14 cellular contexts compared by ENCODE assay signal in genomic region chr20:46946181-46946624, GRCh38.
DNase-seq lines count a peak whose midpoint lies in the region; ATAC-seq and TF ChIP-seq lines count a peak whose summit lies in the region.
"Had no signal": no experiment of that assay in that cellular context is flagged by ENCODE, and none has a peak within 500 bp of the region (broad histone marks: within the 10 kb centered on the region; RNA-seq: fewer than 3 reads in every experiment).

No MANE protein-coding gene starts in this region.

- H3K4me1 ChIP-seq in HEK293 (ENCODE audit: control insufficient read depth, insufficient read depth, low read length): no peaks in the 10 kb centered on the region

- no peaks in the 10 kb centered on the region for H3K9me3 ChIP-seq in HEK293 (ENCODE audit: control insufficient read depth, insufficient read depth, low read depth, low read length)

- CTCF ChIA-PET in HEK293 (lab: Yijun Ruan, JAX): no interaction called here

- ATAC-seq in GM18868 (IDR thresholded peaks at IDR 0.05; ENCODE audit: unreplicated experiment): no peak

- no peaks in the 10 kb centered on the region for H3K36me3 ChIP-seq in HEK293 (ENCODE audit: control insufficient read depth in 2 of 2, insufficient read depth in 1 of 2, low read length in 2 of 2)

- H3K4me3 ChIP-seq in HEK293 (ENCODE audit: low read depth, low read length) (no peak overlapping the region), astrocyte of the cerebellum (ENCODE audit: low read depth, low read length) (no peak overlapping the region), fibroblast of mammary gland (ENCODE audit: control insufficient read depth, low read depth, low read length) (no peak overlapping the region)
- H3K4me3 ChIP-seq: PC-9 had no signal

- DNase-seq in astrocyte of the cerebellum (ENCODE audit: low read depth) (peak; percentile 68), fibroblast of mammary gland (ENCODE audit: low read depth) (peak; percentile 44), smooth muscle cell of the brain vasculature (ENCODE audit: low read depth, low spot score) (peak; percentile 95), epidermal melanocyte (ENCODE audit: insufficient read length, low spot score) (no peak), hypothalamus (lab: John Stamatoyannopoulos, UW) (no peak)
- no peak for DNase-seq in activated effector memory CD4-positive, alpha-beta T cell treated with Interleukin-2 at 50 U/mL for 16 hours
- DNase-seq: CD4-positive, CD25-positive, alpha-beta regulatory T cell; NCI-H187 treated with DMSO at 0.1 percent for 48 hours; NCI-H2171; NCI-H446 treated with DMSO at 0.1 percent for 48 hours; NCI-H774; PC-9 had no signal

- no peak overlapping the region for H3K27ac ChIP-seq in HEK293 (ENCODE audit: extremely low read depth, low read depth, low read length)
- H3K27ac ChIP-seq: PC-9 had no signal

- in situ Hi-C loops in astrocyte of the cerebellum (cut with HindIII; ENCODE audit: low sequenced_read_pairs): loop anchor here (5.0 kb wide), 2 partner anchors 69 to 76 kb away; no protein-coding TSS in a partner anchor

- POLR2A ChIA-PET in HEK293 (lab: Yijun Ruan, JAX): no interaction called here

- TF ChIP-seq CTCF in HEK293 (tag by site-specific recombination; IDR thresholded peaks at IDR 0.05) (no peak), astrocyte of the cerebellum (IDR thresholded peaks at IDR 0.05; ENCODE audit: low read depth, low read length, missing control alignments) (no peak), fibroblast of mammary gland (conservative IDR thresholded peaks at IDR 0.05; ENCODE audit: control insufficient read depth, insufficient read depth, low read depth, low read length) (no peak)

TF ChIP-seq in HEK293, 187 proteins besides CTCF, POLR2A, EP300 and RAD21 (continues in another document):
- no peak for TF ChIP-seq ZNF610 (tag by site-specific recombination; IDR thresholded peaks at IDR 0.05; ENCODE audit: borderline replicate concordance)
- TF ChIP-seq, protein P1, sequence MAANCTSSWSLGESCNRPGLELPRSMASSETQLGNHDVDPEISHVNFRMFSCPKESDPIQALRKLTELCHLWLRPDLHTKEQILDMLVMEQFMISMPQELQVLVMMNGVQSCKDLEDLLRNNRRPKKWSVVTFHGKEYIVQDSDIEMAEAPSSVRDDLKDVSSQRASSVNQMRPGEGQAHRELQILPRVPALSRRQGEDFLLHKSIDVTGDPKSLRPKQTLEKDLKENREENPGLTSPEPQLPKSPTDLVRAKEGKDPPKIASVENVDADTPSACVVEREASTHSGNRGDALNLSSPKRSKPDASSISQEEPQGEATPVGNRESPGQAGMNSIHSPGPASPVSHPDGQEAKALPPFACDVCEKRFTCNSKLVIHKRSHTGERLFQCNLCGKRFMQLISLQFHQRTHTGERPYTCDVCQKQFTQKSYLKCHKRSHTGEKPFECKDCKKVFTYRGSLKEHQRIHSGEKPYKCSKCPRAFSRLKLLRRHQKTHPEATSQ (tag by site-specific recombination; IDR thresholded peaks at IDR 0.05): no peak
- peak; percentile 41; the same call in 1 of the 2 replicates for TF ChIP-seq YY1 (tag by site-specific recombination; IDR thresholded peaks at IDR 0.05)
- TF ChIP-seq ZNF184 (tag by site-specific recombination; IDR thresholded peaks at IDR 0.05): no peak
- peak; percentile 98 for TF ChIP-seq ZIC2 (tag by site-specific recombination; IDR thresholded peaks at IDR 0.05)
- peak; percentile 75; the same call in 1 of the 2 replicates for TF ChIP-seq ZNF561 (tag by site-specific recombination; IDR thresholded peaks at IDR 0.05; ENCODE audit: borderline replicate concordance)
- peak; percentile 37; the same call in 1 of the 2 replicates for TF ChIP-seq ZNF341 (tag by site-specific recombination; IDR thresholded peaks at IDR 0.05; ENCODE audit: low read depth)
- 0 out of 2 replicates have a peak, but pooled peaks have one; percentile 17 for TF ChIP-seq ZNF629 (tag by site-specific recombination; IDR thresholded peaks at IDR 0.05)
- TF ChIP-seq HOXC10 (CRISPR knock-in tag; IDR thresholded peaks at IDR 0.05): no peak
- TF ChIP-seq, protein P2, sequence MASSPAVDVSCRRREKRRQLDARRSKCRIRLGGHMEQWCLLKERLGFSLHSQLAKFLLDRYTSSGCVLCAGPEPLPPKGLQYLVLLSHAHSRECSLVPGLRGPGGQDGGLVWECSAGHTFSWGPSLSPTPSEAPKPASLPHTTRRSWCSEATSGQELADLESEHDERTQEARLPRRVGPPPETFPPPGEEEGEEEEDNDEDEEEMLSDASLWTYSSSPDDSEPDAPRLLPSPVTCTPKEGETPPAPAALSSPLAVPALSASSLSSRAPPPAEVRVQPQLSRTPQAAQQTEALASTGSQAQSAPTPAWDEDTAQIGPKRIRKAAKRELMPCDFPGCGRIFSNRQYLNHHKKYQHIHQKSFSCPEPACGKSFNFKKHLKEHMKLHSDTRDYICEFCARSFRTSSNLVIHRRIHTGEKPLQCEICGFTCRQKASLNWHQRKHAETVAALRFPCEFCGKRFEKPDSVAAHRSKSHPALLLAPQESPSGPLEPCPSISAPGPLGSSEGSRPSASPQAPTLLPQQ (tag by site-specific recombination; IDR thresholded peaks at IDR 0.05): no peak
- no peak for TF ChIP-seq ZNF16 (tag by site-specific recombination; IDR thresholded peaks at IDR 0.05; ENCODE audit: low read depth)
- TF ChIP-seq ZNF140 (tag by site-specific recombination; IDR thresholded peaks at IDR 0.05): no peak
- TF ChIP-seq, protein P3, sequence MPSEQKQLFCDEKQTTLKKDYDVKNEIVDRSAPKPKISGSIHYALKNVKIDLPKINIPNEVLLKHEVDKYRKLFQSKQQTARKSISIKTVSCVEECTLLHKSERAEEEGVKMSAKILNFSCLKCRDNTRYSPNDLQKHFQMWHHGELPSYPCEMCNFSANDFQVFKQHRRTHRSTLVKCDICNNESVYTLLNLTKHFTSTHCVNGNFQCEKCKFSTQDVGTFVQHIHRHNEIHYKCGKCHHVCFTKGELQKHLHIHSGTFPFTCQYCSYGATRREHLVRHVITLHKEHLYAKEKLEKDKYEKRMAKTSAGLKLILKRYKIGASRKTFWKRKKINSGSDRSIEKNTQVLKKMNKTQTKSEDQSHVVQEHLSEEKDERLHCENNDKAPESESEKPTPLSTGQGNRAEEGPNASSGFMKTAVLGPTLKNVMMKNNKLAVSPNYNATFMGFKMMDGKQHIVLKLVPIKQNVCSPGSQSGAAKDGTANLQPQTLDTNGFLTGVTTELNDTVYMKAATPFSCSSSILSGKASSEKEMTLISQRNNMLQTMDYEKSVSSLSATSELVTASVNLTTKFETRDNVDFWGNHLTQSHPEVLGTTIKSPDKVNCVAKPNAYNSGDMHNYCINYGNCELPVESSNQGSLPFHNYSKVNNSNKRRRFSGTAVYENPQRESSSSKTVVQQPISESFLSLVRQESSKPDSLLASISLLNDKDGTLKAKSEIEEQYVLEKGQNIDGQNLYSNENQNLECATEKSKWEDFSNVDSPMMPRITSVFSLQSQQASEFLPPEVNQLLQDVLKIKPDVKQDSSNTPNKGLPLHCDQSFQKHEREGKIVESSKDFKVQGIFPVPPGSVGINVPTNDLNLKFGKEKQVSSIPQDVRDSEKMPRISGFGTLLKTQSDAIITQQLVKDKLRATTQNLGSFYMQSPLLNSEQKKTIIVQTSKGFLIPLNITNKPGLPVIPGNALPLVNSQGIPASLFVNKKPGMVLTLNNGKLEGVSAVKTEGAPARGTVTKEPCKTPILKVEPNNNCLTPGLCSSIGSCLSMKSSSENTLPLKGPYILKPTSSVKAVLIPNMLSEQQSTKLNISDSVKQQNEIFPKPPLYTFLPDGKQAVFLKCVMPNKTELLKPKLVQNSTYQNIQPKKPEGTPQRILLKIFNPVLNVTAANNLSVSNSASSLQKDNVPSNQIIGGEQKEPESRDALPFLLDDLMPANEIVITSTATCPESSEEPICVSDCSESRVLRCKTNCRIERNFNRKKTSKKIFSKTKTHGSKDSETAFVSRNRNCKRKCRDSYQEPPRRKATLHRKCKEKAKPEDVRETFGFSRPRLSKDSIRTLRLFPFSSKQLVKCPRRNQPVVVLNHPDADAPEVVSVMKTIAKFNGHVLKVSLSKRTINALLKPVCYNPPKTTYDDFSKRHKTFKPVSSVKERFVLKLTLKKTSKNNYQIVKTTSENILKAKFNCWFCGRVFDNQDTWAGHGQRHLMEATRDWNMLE (tag by site-specific recombination; conservative IDR thresholded peaks at IDR 0.05; ENCODE audit: low read depth): no peak
- no peak for TF ChIP-seq MEIS1 (CRISPR knock-in tag; IDR thresholded peaks at IDR 0.05; ENCODE audit: borderline replicate concordance)
- TF ChIP-seq, protein P4, sequence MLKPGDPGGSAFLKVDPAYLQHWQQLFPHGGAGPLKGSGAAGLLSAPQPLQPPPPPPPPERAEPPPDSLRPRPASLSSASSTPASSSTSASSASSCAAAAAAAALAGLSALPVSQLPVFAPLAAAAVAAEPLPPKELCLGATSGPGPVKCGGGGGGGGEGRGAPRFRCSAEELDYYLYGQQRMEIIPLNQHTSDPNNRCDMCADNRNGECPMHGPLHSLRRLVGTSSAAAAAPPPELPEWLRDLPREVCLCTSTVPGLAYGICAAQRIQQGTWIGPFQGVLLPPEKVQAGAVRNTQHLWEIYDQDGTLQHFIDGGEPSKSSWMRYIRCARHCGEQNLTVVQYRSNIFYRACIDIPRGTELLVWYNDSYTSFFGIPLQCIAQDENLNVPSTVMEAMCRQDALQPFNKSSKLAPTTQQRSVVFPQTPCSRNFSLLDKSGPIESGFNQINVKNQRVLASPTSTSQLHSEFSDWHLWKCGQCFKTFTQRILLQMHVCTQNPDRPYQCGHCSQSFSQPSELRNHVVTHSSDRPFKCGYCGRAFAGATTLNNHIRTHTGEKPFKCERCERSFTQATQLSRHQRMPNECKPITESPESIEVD (tag by site-specific recombination; IDR thresholded peaks at IDR 0.05): peak; percentile 87
- 0 out of 2 replicates have a peak, but pooled peaks have one; percentile 29 for TF ChIP-seq ZXDB (tag by site-specific recombination; IDR thresholded peaks at IDR 0.05)
- TF ChIP-seq GLIS2 (tag by site-specific recombination; IDR thresholded peaks at IDR 0.05): no peak
- no peak for TF ChIP-seq ZNF670 (tag by site-specific recombination; IDR thresholded peaks at IDR 0.05; ENCODE audit: low read depth)
- TF ChIP-seq ZNF514 (tag by site-specific recombination; IDR thresholded peaks at IDR 0.05): no peak
- TF ChIP-seq ZNF776 (tag by site-specific recombination; IDR thresholded peaks at IDR 0.05; ENCODE audit: borderline replicate concordance): no peak

Comparison
In these comparisons a context has a peak if more than half of its experiments do, and no peak if none do; other contexts are left out.
1. DNase-seq: peak in astrocyte of the cerebellum (single experiment), fibroblast of mammary gland (single experiment) and smooth muscle cell of the brain vasculature (single experiment); none in epidermal melanocyte (single experiment), hypothalamus (0 of 51) and activated effector memory CD4-positive, alpha-beta T cell treated with Interleukin-2 at 50 U/mL for 16 hours (single experiment).